In genomic region chr15:57111002-57111401, GRCh38 we compare ENCODE assay signal across 25 cellular contexts.
A peak's percentile ranks its signal among the peaks of the same experiment; 100 is the strongest.
DNase-seq lines count a peak whose midpoint lies in the region; ATAC-seq, FAIRE-seq and TF ChIP-seq lines count a peak whose summit lies in the region.
"Had no signal": no experiment of that assay in that cellular context is flagged by ENCODE, and none has a peak within 500 bp of the region (broad histone marks: within the 10 kb centered on the region; RNA-seq: fewer than 3 reads in every experiment).

No MANE protein-coding gene starts in this region.

- TF ChIP-seq EP300 in A549 (IDR thresholded peaks at IDR 0.05): no peak

- H3K36me3 Mint-ChIP-seq in endodermal cell (ENCODE audit: low read depth) (peaks cover 13% of the 10 kb centered on the region), nephron progenitor cell (ENCODE audit: low read depth) (peaks cover 32% of the 10 kb centered on the region)
- peaks cover 6% of the 10 kb centered on the region for H3K36me3 Mint-ChIP-seq in activated CD4-positive, alpha-beta T cell treated with anti-CD3 and anti-CD28 coated beads, Interleukin-2, amount 10 ng/mL, durations not matched to agents 7 days and 5 days (ENCODE audit: low read depth)

- H3K4me3 ChIP-seq in A549: no peak overlapping the region
- no peak overlapping the region for H3K4me3 ChIP-seq in HCT116 (replicated peaks in 1 of 2; ENCODE audit: low read depth in 1 of 2, low read length in 2 of 2)
- H3K4me3 ChIP-seq in endodermal cell (ENCODE audit: low read length): no peak overlapping the region
- H3K4me3 ChIP-seq: GM23248, lower lobe of right lung, spleen had no signal

- no peaks in the 10 kb centered on the region for H3K36me3 ChIP-seq in HCT116 (ENCODE audit: control insufficient read depth in 1 of 2, insufficient read depth in 2 of 2, low read length in 2 of 2)
- no peaks in the 10 kb centered on the region for H3K36me3 ChIP-seq in endodermal cell (ENCODE audit: control insufficient read depth, insufficient read depth, low read length)
- H3K36me3 ChIP-seq: lower lobe of right lung had no signal

- H3K9me3 ChIP-seq in A549 (no peaks in the 10 kb centered on the region), HCT116 (ENCODE audit: control insufficient read depth in 1 of 2, insufficient read depth in 1 of 2, low read depth in 1 of 2, low read length in 2 of 2) (no peaks in the 10 kb centered on the region), endodermal cell (ENCODE audit: control insufficient read depth, low read length) (no peaks in the 10 kb centered on the region)
- H3K9me3 ChIP-seq: lower lobe of right lung, spleen had no signal

- H3K4me1 ChIP-seq in A549: no peaks in the 10 kb centered on the region
- H3K4me1 ChIP-seq in HCT116 (ENCODE audit: control insufficient read depth in 1 of 2, insufficient read depth in 2 of 2, low read length in 2 of 2): no peaks in the 10 kb centered on the region
- peaks cover 3% of the 10 kb centered on the region for H3K4me1 ChIP-seq in endodermal cell (ENCODE audit: control insufficient read depth, insufficient read depth, low read length)

- RAD21 ChIA-PET in HCT116 (lab: Charles Lee; ENCODE audit: low non-redundant PET in 1 of 2, low total read pairs in 2 of 2, uncharacterized antibody in 2 of 2, unreplicated experiment in 2 of 2): no interaction called here

- H3K27me3 ChIP-seq in HCT116 (ENCODE audit: insufficient read depth, low read length) (no peaks in the 10 kb centered on the region), endodermal cell (ENCODE audit: control insufficient read depth, insufficient read depth, low read length, poor library complexity, severe bottlenecking) (no peaks in the 10 kb centered on the region)
- H3K27me3 ChIP-seq: spleen had no signal

- 93% methylated on average over 4 of the region's 4 CpGs for WGBS in A549 (ENCODE audit: missing lambda C conversion rate)
- 90 to 93% methylated on average over 3 to 4 of the region's 4 CpGs for WGBS in endodermal cell (ENCODE audit: insufficient coverage in 1 of 2, insufficient read length in 1 of 2), 2 experiments

- no peak overlapping the region for H3K4me3 Mint-ChIP-seq in endodermal cell
- peak overlapping the region; percentile 7 for H3K4me3 Mint-ChIP-seq in nephron progenitor cell
- H3K4me3 Mint-ChIP-seq in activated CD4-positive, alpha-beta T cell treated with anti-CD3 and anti-CD28 coated beads, Interleukin-2, amount 10 ng/mL, durations not matched to agents 7 days and 5 days: no peak overlapping the region
- H3K4me3 Mint-ChIP-seq: activated CD4-positive, alpha-beta memory T cell treated with anti-CD3 and anti-CD28 coated beads, Interleukin-2, amount 10 ng/mL, durations not matched to agents 7 days and 5 days had no signal

- no peak overlapping the region for H3K27ac ChIP-seq in A549
- no peak overlapping the region for H3K27ac ChIP-seq in HCT116 (ENCODE audit: low read depth, low read length)
- no peak overlapping the region for H3K27ac ChIP-seq in endodermal cell (ENCODE audit: low read depth, low read length)
- H3K27ac ChIP-seq: GM23248, lower lobe of right lung, spleen had no signal

- no peak overlapping the region for H3K9ac ChIP-seq in HCT116 (ENCODE audit: low read length)
- no peak overlapping the region for H3K9ac ChIP-seq in endodermal cell (ENCODE audit: extremely low read depth, low read length, poor library complexity, severe bottlenecking)
- H3K9ac ChIP-seq: GM23248 had no signal

- peak; percentile 47 to 77; a peak in 3 of 6 replicates for ATAC-seq in A549
- ATAC-seq in HCT116: no peak; the same call in 1 of the 2 replicates
- ATAC-seq: lower lobe of right lung, Right ventricle myocardium inferior had no signal

- no peaks in the 10 kb centered on the region for H3K27me3 Mint-ChIP-seq in endodermal cell (ENCODE audit: insufficient read depth)
- H3K27me3 Mint-ChIP-seq in nephron progenitor cell (ENCODE audit: low read depth, poor library complexity): peaks cover 4% of the 10 kb centered on the region
- no peaks in the 10 kb centered on the region for H3K27me3 Mint-ChIP-seq in activated CD4-positive, alpha-beta T cell treated with anti-CD3 and anti-CD28 coated beads, Interleukin-2, amount 10 ng/mL, durations not matched to agents 7 days and 5 days
- H3K27me3 Mint-ChIP-seq: activated CD4-positive, alpha-beta memory T cell treated with anti-CD3 and anti-CD28 coated beads, Interleukin-2, amount 10 ng/mL, durations not matched to agents 7 days and 5 days; IgD-negative memory B cell had no signal

- no peak for TF ChIP-seq RAD21 in A549 (conservative IDR thresholded peaks at IDR 0.05 in 1 of 2, IDR thresholded peaks at IDR 0.05 in 1 of 2)
- TF ChIP-seq RAD21 in HCT116 (IDR thresholded peaks at IDR 0.05; ENCODE audit: low read depth): no peak

- POLR2A ChIA-PET in A549 (lab: Yijun Ruan, JAX) (no interaction called here), HCT116 (lab: Charles Lee) (no interaction called here)
- POLR2A ChIA-PET in activated CD4-positive, alpha-beta T cell treated with anti-CD3 and anti-CD28 coated beads, Interleukin-2, amount 10 ng/mL, durations not matched to agents 7 days and 5 days (lab: Charles Lee): no interaction called here

- H2AFZ ChIP-seq in HCT116 (ENCODE audit: low read depth, low read length, poor library complexity, severe bottlenecking): no peak overlapping the region
- H2AFZ ChIP-seq: GM23248 had no signal

- H3K79me2 ChIP-seq in HCT116 (ENCODE audit: insufficient read depth, low read length): 0 out of 2 replicates have a peak, but pooled peaks cover 7% of the 10 kb centered on the region

- no peak overlapping the region for H3K4me2 ChIP-seq in A549
- H3K4me2 ChIP-seq in HCT116 (ENCODE audit: low read length): no peak overlapping the region

- peaks cover 1% of the 10 kb centered on the region for H3K9me3 Mint-ChIP-seq in endodermal cell
- peaks cover 9% of the 10 kb centered on the region for H3K9me3 Mint-ChIP-seq in nephron progenitor cell
- H3K9me3 Mint-ChIP-seq in activated CD4-positive, alpha-beta T cell treated with anti-CD3 and anti-CD28 coated beads, Interleukin-2, amount 10 ng/mL, durations not matched to agents 7 days and 5 days: peaks cover 4% of the 10 kb centered on the region
- H3K9me3 Mint-ChIP-seq: activated CD4-positive, alpha-beta memory T cell treated with anti-CD3 and anti-CD28 coated beads, Interleukin-2, amount 10 ng/mL, durations not matched to agents 7 days and 5 days had no signal

- H3K4me1 Mint-ChIP-seq in endodermal cell (peaks cover 13% of the 10 kb centered on the region), nephron progenitor cell (peaks cover 56% of the 10 kb centered on the region)
- H3K4me1 Mint-ChIP-seq in activated CD4-positive, alpha-beta T cell treated with anti-CD3 and anti-CD28 coated beads, Interleukin-2, amount 10 ng/mL, durations not matched to agents 7 days and 5 days: no peaks in the 10 kb centered on the region
- H3K4me1 Mint-ChIP-seq: activated CD4-positive, alpha-beta memory T cell treated with anti-CD3 and anti-CD28 coated beads, Interleukin-2, amount 10 ng/mL, durations not matched to agents 7 days and 5 days had no signal

- no peaks in the 10 kb centered on the region; the same call in 1 of the 2 replicates for H4K20me1 ChIP-seq in HCT116 (ENCODE audit: insufficient read depth)

- H3K27ac Mint-ChIP-seq in endodermal cell (no peak overlapping the region), nephron progenitor cell (peak overlapping the region; percentile 46)
- no peak overlapping the region for H3K27ac Mint-ChIP-seq in activated CD4-positive, alpha-beta T cell treated with anti-CD3 and anti-CD28 coated beads, Interleukin-2, amount 10 ng/mL, durations not matched to agents 7 days and 5 days
- H3K27ac Mint-ChIP-seq: activated CD4-positive, alpha-beta memory T cell treated with anti-CD3 and anti-CD28 coated beads, Interleukin-2, amount 10 ng/mL, durations not matched to agents 7 days and 5 days had no signal

- no TSS peak for BruUV-seq in HCT116 (replicated peaks; lab: Mats Ljungman, UMichigan)

- intact Hi-C loops in HCT116 (cut with micrococcal nuclease): no loop called here

- FAIRE-seq in A549 (lab: Jason Lieb, UNC): peak; percentile 51
- FAIRE-seq: astrocyte had no signal

- TF ChIP-seq CTCF in A549 (IDR thresholded peaks at IDR 0.05): no peak
- TF ChIP-seq CTCF in HCT116 (IDR thresholded peaks at IDR 0.05 in 2 of 3, conservative IDR thresholded peaks at IDR 0.05 in 1 of 3; ENCODE audit: borderline replicate concordance in 1 of 3, insufficient read depth in 1 of 3, low read depth in 2 of 3, low read length in 2 of 3): peak in 2 of 3 experiments; percentile 7 to 40; a peak in 2 of 6 replicates
- TF ChIP-seq CTCF in endodermal cell (conservative IDR thresholded peaks at IDR 0.05): peak; percentile 66
- TF ChIP-seq CTCF in nephron progenitor cell (IDR thresholded peaks at IDR 0.05): no peak

- no peak for TF ChIP-seq POLR2A in A549 (IDR thresholded peaks at IDR 0.05; ENCODE audit: low read length)
- TF ChIP-seq POLR2A in HCT116 (IDR thresholded peaks at IDR 0.05; ENCODE audit: borderline replicate concordance, extremely low read depth, insufficient read depth, insufficient read length): no peak

- no peaks in the 10 kb centered on the region for H3K9me2 ChIP-seq in HCT116 (ENCODE audit: insufficient read depth)

- no peak for DNase-seq in A549 (ENCODE audit: low read depth in 1 of 2, low spot score in 1 of 2)
- DNase-seq in HCT116 (ENCODE audit: low read depth, low spot score): no peak
- DNase-seq in endodermal cell: no peak
- no peak for DNase-seq in nephron progenitor cell
- no peak for DNase-seq in activated CD4-positive, alpha-beta T cell treated with anti-CD3 and anti-CD28 coated beads, Interleukin-2, amount 10 ng/mL, durations not matched to agents 7 days and 5 days
- no peak for DNase-seq in NOMO-1 treated with DMSO at 0.1 percent for 48 hours (lab: John Stamatoyannopoulos, UW; ENCODE audit: unreplicated experiment)
- no peak for DNase-seq in pons (ENCODE audit: low spot score)
- DNase-seq in AG08396 (ENCODE audit: low spot score): no peak
- DNase-seq: activated CD4-positive, alpha-beta memory T cell treated with anti-CD3 and anti-CD28 coated beads, Interleukin-2, amount 10 ng/mL, durations not matched to agents 7 days and 5 days; activated naive CD4-positive, alpha-beta T cell treated with Interleukin-2 at 50 U/mL for 16 hours; activated T-cell treated with anti-CD3 and anti-CD28 coated beads, Interleukin-2, amount 50 U/mL, for 1 hour; cortex of kidney; DND-41; GM23248; head of caudate nucleus; lower lobe of right lung; NCI-H1694; NCI-H446; NK-92 treated with Interleukin-12 subunit alpha and Interleukin-12 subunit beta, amount 100 ng/mL, for 24 hours; posterior cingulate gyrus; spleen; T-helper 1 cell had no signal

- CTCF ChIA-PET in A549 (lab: Yijun Ruan, JAX): interaction anchor here (1.3 to 1.4 kb wide), 2 partner anchors 27 to 33 kb away, joined by 3 to 4 read pairs; no protein-coding TSS in a partner anchor
- CTCF ChIA-PET in HCT116 (lab: Charles Lee): no interaction called here
- CTCF ChIA-PET in activated CD4-positive, alpha-beta T cell treated with anti-CD3 and anti-CD28 coated beads, Interleukin-2, amount 10 ng/mL, durations not matched to agents 7 days and 5 days (lab: Charles Lee): interaction anchor here (1.0 kb wide), 1 partner anchor 9 kb away, joined by 3 read pairs; no protein-coding TSS in a partner anchor

TF ChIP-seq in HCT116, 20 proteins besides CTCF, POLR2A, EP300 and RAD21 (continues in another document):
- TF ChIP-seq ZFX (IDR thresholded peaks at IDR 0.05) (no peak), CEBPB (IDR thresholded peaks at IDR 0.05; ENCODE audit: low read depth) (no peak)

Comparison
In these comparisons a context has a peak if more than half of its experiments do, and no peak if none do; other contexts are left out.
1. CTCF ChIP-seq: peak in HCT116 (2 of 3) and endodermal cell (single experiment); none in A549 (single experiment) and nephron progenitor cell (single experiment).
2. Of the 6 proteins assayed by ChIP-seq in both A549 and HCT116: peak only in A549: none; only in HCT116: CTCF; in both: none; in neither: 5.